ENCODE assay signal across 1 cellular context in genomic region chrX:73852022-73852421, GRCh38.
TF ChIP-seq lines count a peak whose summit lies in the region.

No MANE protein-coding gene starts in this region.

TF ChIP-seq in HEK293, 187 proteins besides CTCF, POLR2A, EP300 and RAD21 (continued from another document):
- TF ChIP-seq ZNF449 (tag by site-specific recombination; IDR thresholded peaks at IDR 0.05) (no peak), ZNF777 (tag by site-specific recombination; IDR thresholded peaks at IDR 0.05; ENCODE audit: borderline replicate concordance) (0 out of 2 replicates have a peak, but pooled peaks have one; percentile 20), ZNF433 (tag by site-specific recombination; IDR thresholded peaks at IDR 0.05; ENCODE audit: low read depth) (0 out of 2 replicates have a peak, but pooled peaks have one; percentile 1), ZNF580 (tag by site-specific recombination; IDR thresholded peaks at IDR 0.05) (no peak), ZIC2 (tag by site-specific recombination; IDR thresholded peaks at IDR 0.05) (no peak), ZFP41 (tag by site-specific recombination; IDR thresholded peaks at IDR 0.05; ENCODE audit: borderline replicate concordance) (no peak), ZBTB10 (tag by site-specific recombination; IDR thresholded peaks at IDR 0.05) (peak; percentile 76; the same call in 1 of the 2 replicates), ZNF292 (tag by site-specific recombination; IDR thresholded peaks at IDR 0.05; ENCODE audit: borderline replicate concordance, low read depth) (no peak), TRIM28 (IDR thresholded peaks at IDR 0.05; ENCODE audit: borderline replicate concordance, low read length) (no peak), ZNF571 (tag by site-specific recombination; IDR thresholded peaks at IDR 0.05) (no peak), ZNF114 (tag by site-specific recombination; IDR thresholded peaks at IDR 0.05) (no peak), ZNF426 (tag by site-specific recombination; IDR thresholded peaks at IDR 0.05) (0 out of 2 replicates have a peak, but pooled peaks have one; percentile 3), PBX3 (CRISPR knock-in tag; IDR thresholded peaks at IDR 0.05) (no peak), ZNF140 (tag by site-specific recombination; IDR thresholded peaks at IDR 0.05) (no peak), ZNF610 (tag by site-specific recombination; IDR thresholded peaks at IDR 0.05; ENCODE audit: borderline replicate concordance) (0 out of 2 replicates have a peak, but pooled peaks have one; percentile 27), GFI1B (tag by site-specific recombination; IDR thresholded peaks at IDR 0.05) (no peak), KLF10 (tag by site-specific recombination; IDR thresholded peaks at IDR 0.05) (no peak), ZSCAN30 (tag by site-specific recombination; IDR thresholded peaks at IDR 0.05) (no peak), ZNF398 (tag by site-specific recombination; IDR thresholded peaks at IDR 0.05) (no peak), AEBP2 (tag by site-specific recombination; IDR thresholded peaks at IDR 0.05; ENCODE audit: borderline replicate concordance) (no peak), REPIN1 (tag by site-specific recombination; IDR thresholded peaks at IDR 0.05; ENCODE audit: low read depth) (no peak), SP7 (tag by site-specific recombination; IDR thresholded peaks at IDR 0.05) (no peak), ZNF138 (tag by site-specific recombination; IDR thresholded peaks at IDR 0.05; ENCODE audit: borderline replicate concordance) (no peak)
